In genomic region chr19:42428676-42429075, GRCh38 we compare ENCODE assay signal across 26 cellular contexts. TPM values are rescaled to one million over a fixed set of nuclear protein-coding genes. Genes with fewer than 3 reads are reported as not detected.
DNase-seq lines count a peak whose midpoint lies in the region; ATAC-seq and FAIRE-seq lines count a peak whose summit lies in the region.
"Had no signal": no experiment of that assay in that cellular context is flagged by ENCODE, and none has a peak within 500 bp of the region (broad histone marks: within the 10 kb centered on the region; RNA-seq: fewer than 3 reads in every experiment).

No MANE protein-coding gene starts in this region.

- no peaks in the 10 kb centered on the region for H3K9me3 ChIP-seq in T-helper 17 cell (ENCODE audit: control insufficient read depth, low read length, poor library complexity, severe bottlenecking)
- H3K9me3 ChIP-seq in subcutaneous abdominal adipose tissue (ENCODE audit: control insufficient read depth in 5 of 5, low read length in 5 of 5), result no peaks in the 10 kb centered on the region
- no peaks in the 10 kb centered on the region for H3K9me3 ChIP-seq in small intestine (ENCODE audit: control insufficient read depth, low read depth)

- no peaks in the 10 kb centered on the region for H3K27me3 Mint-ChIP-seq in T-helper 17 cell
- H3K27me3 Mint-ChIP-seq: CD4-positive, alpha-beta memory T cell had no signal

- peaks cover 9 to 62% (median 57%) of the 10 kb centered on the region in 5 donors for H3K4me1 ChIP-seq in subcutaneous abdominal adipose tissue (ENCODE audit: control insufficient read depth in 5 of 5, insufficient read depth in 5 of 5, low read length in 5 of 5)
- H3K4me1 ChIP-seq in small intestine (ENCODE audit: control insufficient read depth in 2 of 2, insufficient read depth in 1 of 2, low read depth in 1 of 2, low read length in 1 of 2), result peaks cover 0 to 3% of the 10 kb centered on the region in 2 donors

- 84 to 91% (median 90%) methylated on average over 3 of the region's 3 CpGs for WGBS in small intestine, 3 donors

- no peak for FAIRE-seq in small intestine (lab: Jason Lieb, UNC)
- FAIRE-seq: GM12891, GM18507 had no signal

- ATAC-seq in T-helper 17 cell (no peak), GM21515 (IDR thresholded peaks at IDR 0.05; ENCODE audit: unreplicated experiment) (no peak), GM19035 (IDR thresholded peaks at IDR 0.05; ENCODE audit: unreplicated experiment) (no peak)
- ATAC-seq: HCT116 had no signal

- H3K27me3 ChIP-seq in subcutaneous abdominal adipose tissue (ENCODE audit: control insufficient read depth in 5 of 5, insufficient read depth in 4 of 5, low read length in 5 of 5), result peaks cover 0 to 3% (median 0%) of the 10 kb centered on the region in 5 donors
- no peaks in the 10 kb centered on the region for H3K27me3 ChIP-seq in small intestine (ENCODE audit: control insufficient read depth in 2 of 2, insufficient read depth in 2 of 2, low read length in 2 of 2)

- H3K36me3 ChIP-seq in subcutaneous abdominal adipose tissue (ENCODE audit: control insufficient read depth in 5 of 5, insufficient read depth in 5 of 5, low read length in 5 of 5) (no peaks in the 10 kb centered on the region), small intestine (ENCODE audit: control insufficient read depth in 2 of 2, insufficient read depth in 2 of 2, low read length in 2 of 2) (no peaks in the 10 kb centered on the region)

- no peak for DNase-seq in T-helper 17 cell
- DNase-seq in caudate nucleus (lab: John Stamatoyannopoulos, UW), result peak in 22 of 61 donors; percentile 15 to 87 (median 36)
- peak in 23 of 42 donors; percentile 38 to 87 (median 60) for DNase-seq in head of caudate nucleus
- DNase-seq in small intestine, result no peak
- DNase-seq: C1 segment of cervical spinal cord; Calu3; CD4-positive, alpha-beta memory T cell; COR-L47; DMS53; DMS79 treated with DMSO at 0.1 percent for 48 hours; GF-D8; GM23248; H9; HFFc6 had no signal

- intact Hi-C loops in head of caudate nucleus (cut with DNase I), result no loop called here

- H3K4me1 Mint-ChIP-seq in T-helper 17 cell, result peaks cover 11% of the 10 kb centered on the region

- H3K4me3 ChIP-seq in subcutaneous abdominal adipose tissue (ENCODE audit: low read depth in 1 of 5, low read length in 5 of 5) (no peak overlapping the region), small intestine (ENCODE audit: low read depth in 1 of 2, low read length in 2 of 2) (no peak overlapping the region)
- H3K4me3 ChIP-seq: GM23248 had no signal

- H3K36me3 Mint-ChIP-seq in T-helper 17 cell (ENCODE audit: low read depth), result no peaks in the 10 kb centered on the region

- H3K27ac ChIP-seq in caudate nucleus (ENCODE audit: low read depth, low read length) (peak overlapping the region; percentile 73), subcutaneous abdominal adipose tissue (ENCODE audit: low read depth, low read length) (peak overlapping the region; percentile 70), small intestine (ENCODE audit: low read depth in 1 of 2, low read length in 1 of 2) (no peak overlapping the region)
- H3K27ac ChIP-seq: GM23248 had no signal

- H3K27ac Mint-ChIP-seq in T-helper 17 cell, result peak overlapping the region; percentile 45
- H3K27ac Mint-ChIP-seq: H9, HFFc6 had no signal

- H3K4me3 Mint-ChIP-seq in T-helper 17 cell, result no peak overlapping the region
- H3K4me3 Mint-ChIP-seq: CD4-positive, alpha-beta memory T cell; H9; HFFc6 had no signal

- peak overlapping the region in 1 of 5 donors; percentile 56 for H3K9ac ChIP-seq in subcutaneous abdominal adipose tissue (ENCODE audit: low read length in 5 of 5)
- H3K9ac ChIP-seq: GM23248 had no signal

RNA-seq across cellular contexts. Expression of gene LIPE, which starts 1.5 kb away (rescaled TPM):
- 10 to 100 TPM; 14.5 to 16.9 TPM for total RNA-seq in T-helper 17 cell
- 10 to 100 TPM; 10.1 to 40.2 (median 17.3) TPM for polyA plus RNA-seq in small intestine
- total RNA-seq: A172 had no signal

RNA-seq across cellular contexts. Expression of gene CXCL17, which starts 14.1 kb away (rescaled TPM):
- total RNA-seq in T-helper 17 cell, result not detected
- 1 to 10 TPM in 2 of 3 donors, under 1 TPM in 1; 0.70 to 1.6 (median 1.1) TPM for polyA plus RNA-seq in small intestine
- total RNA-seq: A172; A673; CD4-positive, alpha-beta memory T cell; Daoy; G401; GM23248; H4; H9; HFFc6 had no signal
- polyA plus RNA-seq: BJ; CD4-positive, alpha-beta memory T cell; GM23248 had no signal

RNA-seq across cellular contexts. Expression of gene CNFN, which starts 38.6 kb away (rescaled TPM):
- not detected for total RNA-seq in T-helper 17 cell
- 1 to 10 TPM; 5.8 to 10.0 (median 8.1) TPM for polyA plus RNA-seq in small intestine
- total RNA-seq: A673; CD4-positive, alpha-beta memory T cell; GM23248 had no signal

Comparison
In these comparisons a context has a peak if more than half of its experiments do, and no peak if none do; other contexts are left out.
1. DNase-seq: peak in head of caudate nucleus (23 of 42); none in T-helper 17 cell (0 of 3) and small intestine (single experiment).
2. H3K27ac ChIP-seq: peak in caudate nucleus (single experiment) and subcutaneous abdominal adipose tissue (single experiment); none in small intestine (0 of 2).